Comparison of ENCODE assay signal across 11 cellular contexts in the genomic region with DNA sequence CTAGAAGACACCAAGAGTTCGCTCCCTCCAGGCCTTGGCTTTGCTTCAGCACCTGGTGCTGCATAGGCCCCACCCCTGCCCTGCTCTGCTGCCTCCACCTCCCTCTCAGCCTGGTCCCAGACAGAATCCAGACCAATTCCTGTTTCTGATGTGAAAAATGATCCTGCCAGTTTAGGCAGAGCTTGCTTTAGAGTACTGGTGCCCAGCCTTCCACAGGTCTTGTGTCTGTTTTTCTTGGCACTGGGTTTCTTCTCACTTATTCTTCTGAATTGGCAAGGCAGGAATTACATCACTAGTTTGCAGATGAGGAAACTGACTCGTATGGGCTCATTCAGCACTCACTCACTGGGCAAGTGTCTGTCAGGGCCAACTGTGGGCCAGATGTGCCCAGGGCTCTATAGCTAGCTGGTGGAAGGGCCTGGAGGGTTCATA. TPM values are rescaled to one million over a fixed set of nuclear protein-coding genes. Genes with fewer than 3 reads are reported as not detected.
DNase-seq lines count a peak whose midpoint lies in the region; ATAC-seq, FAIRE-seq and TF ChIP-seq lines count a peak whose summit lies in the region.
"Had no signal": no experiment of that assay in that cellular context is flagged by ENCODE, and none has a peak within 500 bp of the region (broad histone marks: within the 10 kb centered on the region; RNA-seq: fewer than 3 reads in every experiment).

No MANE protein-coding gene starts in this region.

- H3K4me3 ChIP-seq in AG10803 (ENCODE audit: low read length) (no peak overlapping the region), MG63 (no peak overlapping the region)

- TF ChIP-seq CTCF in AG10803 (conservative IDR thresholded peaks at IDR 0.05; ENCODE audit: low read length): no peak

- TF ChIP-seq POLR2A in H54 (IDR thresholded peaks at IDR 0.05; ENCODE audit: low read depth, low read length): no peak

- H3K9me3 ChIP-seq in MG63: no peaks in the 10 kb centered on the region
- H3K9me3 ChIP-seq: Caco-2 had no signal

- DNase-seq in AG10803 (ENCODE audit: low read depth): peak; percentile 26
- DNase-seq in MG63: peak; percentile 66
- peak; percentile 44 for DNase-seq in astrocyte of the hippocampus (ENCODE audit: low read depth, low spot score)
- peak; percentile 27 for DNase-seq in glomerular visceral epithelial cell (ENCODE audit: extremely low spot score)
- DNase-seq in middle frontal gyrus (ENCODE audit: extremely low spot score, low spot score): no peak
- DNase-seq in H54 (ENCODE audit: insufficient read length, low spot score): no peak
- DNase-seq in activated naive CD4-positive, alpha-beta T cell treated with anti-CD3 and anti-CD28 coated beads, Interleukin-2, amount 50 U/mL, for 16 hours: no peak
- DNase-seq: Caco-2; stimulated activated naive CD4-positive, alpha-beta T cell treated with Interleukin-2 at 50 U/mL for 16 hours had no signal

- FAIRE-seq in H54 (lab: Jason Lieb, UNC): no peak
- FAIRE-seq: GM19239 had no signal

- no peaks in the 10 kb centered on the region for H3K36me3 ChIP-seq in MG63

- no peaks in the 10 kb centered on the region for H3K27me3 ChIP-seq in MG63

- ATAC-seq in GM21390 (IDR thresholded peaks at IDR 0.05; ENCODE audit: unreplicated experiment): no peak

RNA-seq across cellular contexts. Expression of a gene that starts 53.0 kb away (rescaled TPM):
- 139 and 315 TPM in 2 replicates for total RNA-seq in MG63 (2014; rRNA removed; shearing (Covaris generic); ENCODE audit: low replicate concordance)

Comparison
In these comparisons a context has a peak if more than half of its experiments do, and no peak if none do; other contexts are left out.
1. DNase-seq: peak in AG10803 (single experiment), MG63 (single experiment), astrocyte of the hippocampus (single experiment) and glomerular visceral epithelial cell (single experiment); none in middle frontal gyrus (single experiment), H54 (single experiment) and activated naive CD4-positive, alpha-beta T cell treated with anti-CD3 and anti-CD28 coated beads, Interleukin-2, amount 50 U/mL, for 16 hours (single experiment).